In genomic region chr22:40867109-40867508, GRCh38 we compare ENCODE assay signal across 1 cellular context.
TF ChIP-seq lines count a peak whose summit lies in the region.

No MANE protein-coding gene starts in this region.

TF ChIP-seq in SK-N-SH treated with all-trans-retinoic acid at 6 μM for 48 hours, 23 proteins besides CTCF, POLR2A, EP300 and RAD21 (continued from another document):
- TF ChIP-seq POU6F1 (CRISPR knock-in tag; IDR thresholded peaks at IDR 0.05; ENCODE audit: borderline replicate concordance, low read depth) (no peak), SNAI2 (CRISPR knock-in tag; IDR thresholded peaks at IDR 0.05) (no peak), PATZ1 (CRISPR knock-in tag; IDR thresholded peaks at IDR 0.05; ENCODE audit: borderline replicate concordance) (no peak), BACH2 (CRISPR knock-in tag; IDR thresholded peaks at IDR 0.05; ENCODE audit: borderline replicate concordance) (no peak)
TF ChIP-seq in SK-N-SH treated with all-trans-retinoic acid at 6 μM for 48 hours: peak in this region for 0.
